Comparison of ENCODE assay signal across 15 cellular contexts in the genomic region with DNA sequence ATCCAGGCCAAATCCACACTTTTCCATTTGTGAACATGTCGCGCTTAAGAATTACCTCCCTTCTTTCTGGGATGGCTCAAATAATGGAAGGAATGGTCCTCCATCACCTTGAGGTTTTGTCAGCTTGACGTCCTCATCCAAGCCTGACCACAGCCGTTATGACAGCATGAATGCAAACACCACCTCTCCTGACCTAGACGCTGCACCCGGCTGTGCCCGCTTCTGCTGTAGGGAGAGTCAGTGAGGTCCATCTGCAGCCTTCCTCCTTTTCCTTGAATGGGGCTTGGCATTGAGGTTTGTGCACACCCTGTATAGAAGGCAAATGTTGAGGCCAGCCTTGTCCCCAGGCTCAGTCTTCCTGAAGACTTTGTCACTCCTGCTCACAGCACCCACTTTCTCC.
DNase-seq lines count a peak whose midpoint lies in the region; ATAC-seq and TF ChIP-seq lines count a peak whose summit lies in the region.
"Had no signal": no experiment of that assay in that cellular context is flagged by ENCODE, and none has a peak within 500 bp of the region (broad histone marks: within the 10 kb centered on the region; RNA-seq: fewer than 3 reads in every experiment).

No MANE protein-coding gene starts in this region.

- no peaks in the 10 kb centered on the region for H3K9me3 ChIP-seq in right cardiac atrium (ENCODE audit: control insufficient read depth, low read length)
- H3K9me3 ChIP-seq in naive thymus-derived CD4-positive, alpha-beta T cell (ENCODE audit: control insufficient read depth in 2 of 3, low read length in 3 of 3) = no peaks in the 10 kb centered on the region

- intact Hi-C loops in cardiac septum (cut with DNase I) = loop anchor here (10.0 kb wide), 1 partner anchor 108 kb away; a partner anchor contains a TSS
- intact Hi-C loops in right cardiac atrium (cut with DNase I) = loop anchor here in 1 of 4 donors (5.0 kb wide), 1 partner anchor 110 kb away; a partner anchor contains a TSS
- intact Hi-C loops in naive thymus-derived CD4-positive, alpha-beta T cell (cut with micrococcal nuclease) = no loop called here

- H3K27ac Mint-ChIP-seq in progenitor cell of endocrine pancreas = peak overlapping the region; percentile 12
- H3K27ac Mint-ChIP-seq in activated T-helper 17 cell treated with anti-CD3 and anti-CD28 coated beads, Interleukin-2, amount 50 U/mL, for 72 hours = no peak overlapping the region
- H3K27ac Mint-ChIP-seq in stimulated activated naive B cell treated with anti-CD40 and anti-IgM and Interleukin-4, amounts not matched to agents 10 μg/mL and 1 μg/mL and 100 μg/mL, for 72 hours = no peak overlapping the region
- no peak overlapping the region for H3K27ac Mint-ChIP-seq in naive thymus-derived CD4-positive, alpha-beta T cell
- H3K27ac Mint-ChIP-seq: CD14-positive monocyte; CD8-positive, alpha-beta T cell had no signal

- H3K36me3 ChIP-seq in naive thymus-derived CD4-positive, alpha-beta T cell (ENCODE audit: control insufficient read depth in 2 of 3, insufficient read depth in 3 of 3, low read length in 3 of 3) = no peaks in the 10 kb centered on the region

- no peak overlapping the region for H3K4me3 Mint-ChIP-seq in progenitor cell of endocrine pancreas (ENCODE audit: low read depth)
- H3K4me3 Mint-ChIP-seq in activated T-helper 17 cell treated with anti-CD3 and anti-CD28 coated beads, Interleukin-2, amount 50 U/mL, for 72 hours = no peak overlapping the region
- no peak overlapping the region for H3K4me3 Mint-ChIP-seq in stimulated activated naive B cell treated with anti-CD40 and anti-IgM and Interleukin-4, amounts not matched to agents 10 μg/mL and 1 μg/mL and 100 μg/mL, for 72 hours
- H3K4me3 Mint-ChIP-seq in naive thymus-derived CD4-positive, alpha-beta T cell = no peak overlapping the region
- H3K4me3 Mint-ChIP-seq: CD14-positive monocyte; CD8-positive, alpha-beta T cell had no signal

- ATAC-seq in right cardiac atrium = no peak
- no peak for ATAC-seq in activated T-helper 17 cell treated with anti-CD3 and anti-CD28 coated beads, Interleukin-2, amount 50 U/mL, for 72 hours (replicated peaks)
- ATAC-seq in stimulated activated naive B cell treated with anti-CD40 and anti-IgM and Interleukin-4, amounts not matched to agents 10 μg/mL and 1 μg/mL and 100 μg/mL, for 72 hours (replicated peaks) = no peak
- ATAC-seq in naive thymus-derived CD4-positive, alpha-beta T cell = no peak
- ATAC-seq: CD8-positive, alpha-beta T cell had no signal

- no peaks in the 10 kb centered on the region for H3K9me3 Mint-ChIP-seq in progenitor cell of endocrine pancreas (ENCODE audit: low read depth)
- H3K9me3 Mint-ChIP-seq in activated T-helper 17 cell treated with anti-CD3 and anti-CD28 coated beads, Interleukin-2, amount 50 U/mL, for 72 hours = no peaks in the 10 kb centered on the region
- no peaks in the 10 kb centered on the region for H3K9me3 Mint-ChIP-seq in stimulated activated naive B cell treated with anti-CD40 and anti-IgM and Interleukin-4, amounts not matched to agents 10 μg/mL and 1 μg/mL and 100 μg/mL, for 72 hours
- H3K9me3 Mint-ChIP-seq in naive thymus-derived CD4-positive, alpha-beta T cell = no peaks in the 10 kb centered on the region
- H3K9me3 Mint-ChIP-seq: CD8-positive, alpha-beta T cell had no signal

- H3K27me3 ChIP-seq in right cardiac atrium (ENCODE audit: control insufficient read depth, insufficient read depth) = no peaks in the 10 kb centered on the region
- H3K27me3 ChIP-seq in naive thymus-derived CD4-positive, alpha-beta T cell (ENCODE audit: control insufficient read depth in 2 of 2, insufficient read depth in 2 of 2, low read length in 2 of 2) = no peaks in the 10 kb centered on the region

- POLR2A ChIA-PET in naive thymus-derived CD4-positive, alpha-beta T cell (lab: Charles Lee) = no interaction called here

- peaks cover 41% of the 10 kb centered on the region for H3K4me1 Mint-ChIP-seq in progenitor cell of endocrine pancreas (ENCODE audit: low read depth)
- no peaks in the 10 kb centered on the region for H3K4me1 Mint-ChIP-seq in activated T-helper 17 cell treated with anti-CD3 and anti-CD28 coated beads, Interleukin-2, amount 50 U/mL, for 72 hours
- no peaks in the 10 kb centered on the region for H3K4me1 Mint-ChIP-seq in stimulated activated naive B cell treated with anti-CD40 and anti-IgM and Interleukin-4, amounts not matched to agents 10 μg/mL and 1 μg/mL and 100 μg/mL, for 72 hours
- H3K4me1 Mint-ChIP-seq in naive thymus-derived CD4-positive, alpha-beta T cell = peaks cover 0 to 12% (median 10%) of the 10 kb centered on the region in 7 donors

- CTCF ChIA-PET in naive thymus-derived CD4-positive, alpha-beta T cell (lab: Charles Lee) = no interaction called here

- H3K36me3 Mint-ChIP-seq in progenitor cell of endocrine pancreas (ENCODE audit: insufficient read depth) = peaks cover 3% of the 10 kb centered on the region
- H3K36me3 Mint-ChIP-seq in activated T-helper 17 cell treated with anti-CD3 and anti-CD28 coated beads, Interleukin-2, amount 50 U/mL, for 72 hours (ENCODE audit: low read depth) = no peaks in the 10 kb centered on the region
- no peaks in the 10 kb centered on the region for H3K36me3 Mint-ChIP-seq in stimulated activated naive B cell treated with anti-CD40 and anti-IgM and Interleukin-4, amounts not matched to agents 10 μg/mL and 1 μg/mL and 100 μg/mL, for 72 hours
- peaks cover 0 to 4% (median 0%) of the 10 kb centered on the region in 5 donors for H3K36me3 Mint-ChIP-seq in naive thymus-derived CD4-positive, alpha-beta T cell
- H3K36me3 Mint-ChIP-seq: CD14-positive monocyte; CD8-positive, alpha-beta T cell had no signal

- 93% methylated on average over 7 of the region's 7 CpGs for WGBS in right cardiac atrium

- no peaks in the 10 kb centered on the region for H3K27me3 Mint-ChIP-seq in progenitor cell of endocrine pancreas
- peaks cover 19% of the 10 kb centered on the region for H3K27me3 Mint-ChIP-seq in activated T-helper 17 cell treated with anti-CD3 and anti-CD28 coated beads, Interleukin-2, amount 50 U/mL, for 72 hours
- H3K27me3 Mint-ChIP-seq in stimulated activated naive B cell treated with anti-CD40 and anti-IgM and Interleukin-4, amounts not matched to agents 10 μg/mL and 1 μg/mL and 100 μg/mL, for 72 hours = peaks cover 38 to 40% of the 10 kb centered on the region in 2 donors
- H3K27me3 Mint-ChIP-seq in naive thymus-derived CD4-positive, alpha-beta T cell = peaks cover 6 to 36% (median 18%) of the 10 kb centered on the region in 5 donors

- peaks cover 14% of the 10 kb centered on the region for H3K4me1 ChIP-seq in right cardiac atrium (ENCODE audit: control insufficient read depth, insufficient read depth, low read length)
- H3K4me1 ChIP-seq in naive thymus-derived CD4-positive, alpha-beta T cell (ENCODE audit: control insufficient read depth in 2 of 2, insufficient read depth in 2 of 2, low read length in 2 of 2) = no peaks in the 10 kb centered on the region

- no peak for TF ChIP-seq CTCF in progenitor cell of endocrine pancreas (IDR thresholded peaks at IDR 0.05; ENCODE audit: unreplicated experiment)

- H3K4me3 ChIP-seq in right cardiac atrium (ENCODE audit: low read length) = no peak overlapping the region
- no peak overlapping the region for H3K4me3 ChIP-seq in naive thymus-derived CD4-positive, alpha-beta T cell (ENCODE audit: low read length)

- peak; percentile 38 for DNase-seq in cardiac septum (ENCODE audit: low spot score)
- no peak for DNase-seq in right cardiac atrium
- DNase-seq in ecto neural progenitor cell (ENCODE audit: low spot score) = peak; percentile 41
- no peak for DNase-seq in progenitor cell of endocrine pancreas (ENCODE audit: low spot score, unreplicated experiment)
- DNase-seq in stimulated activated naive B cell treated with anti-CD40 and anti-IgM and Interleukin-4, amounts not matched to agents 10 μg/mL and 1 μg/mL and 100 μg/mL, for 72 hours = no peak
- DNase-seq in naive thymus-derived CD4-positive, alpha-beta T cell = no peak
- DNase-seq: CD8-positive, alpha-beta T cell; COR-L47; DND-41; GDM1; IMR-90 had no signal

- H3K27ac ChIP-seq in right cardiac atrium (ENCODE audit: low read length) = no peak overlapping the region
- H3K27ac ChIP-seq in naive thymus-derived CD4-positive, alpha-beta T cell (ENCODE audit: low read depth, low read length) = no peak overlapping the region
- H3K27ac ChIP-seq: 22Rv1, HL-60 had no signal

Comparison
In these comparisons a context has a peak if more than half of its experiments do, and no peak if none do; other contexts are left out.
1. DNase-seq: peak in cardiac septum (single experiment) and ecto neural progenitor cell (single experiment); none in right cardiac atrium (0 of 3), progenitor cell of endocrine pancreas (single experiment), stimulated activated naive B cell treated with anti-CD40 and anti-IgM and Interleukin-4, amounts not matched to agents 10 μg/mL and 1 μg/mL and 100 μg/mL, for 72 hours (single experiment) and naive thymus-derived CD4-positive, alpha-beta T cell (0 of 9).